ENCODE assay signal across 1 cellular context in the genomic region with DNA sequence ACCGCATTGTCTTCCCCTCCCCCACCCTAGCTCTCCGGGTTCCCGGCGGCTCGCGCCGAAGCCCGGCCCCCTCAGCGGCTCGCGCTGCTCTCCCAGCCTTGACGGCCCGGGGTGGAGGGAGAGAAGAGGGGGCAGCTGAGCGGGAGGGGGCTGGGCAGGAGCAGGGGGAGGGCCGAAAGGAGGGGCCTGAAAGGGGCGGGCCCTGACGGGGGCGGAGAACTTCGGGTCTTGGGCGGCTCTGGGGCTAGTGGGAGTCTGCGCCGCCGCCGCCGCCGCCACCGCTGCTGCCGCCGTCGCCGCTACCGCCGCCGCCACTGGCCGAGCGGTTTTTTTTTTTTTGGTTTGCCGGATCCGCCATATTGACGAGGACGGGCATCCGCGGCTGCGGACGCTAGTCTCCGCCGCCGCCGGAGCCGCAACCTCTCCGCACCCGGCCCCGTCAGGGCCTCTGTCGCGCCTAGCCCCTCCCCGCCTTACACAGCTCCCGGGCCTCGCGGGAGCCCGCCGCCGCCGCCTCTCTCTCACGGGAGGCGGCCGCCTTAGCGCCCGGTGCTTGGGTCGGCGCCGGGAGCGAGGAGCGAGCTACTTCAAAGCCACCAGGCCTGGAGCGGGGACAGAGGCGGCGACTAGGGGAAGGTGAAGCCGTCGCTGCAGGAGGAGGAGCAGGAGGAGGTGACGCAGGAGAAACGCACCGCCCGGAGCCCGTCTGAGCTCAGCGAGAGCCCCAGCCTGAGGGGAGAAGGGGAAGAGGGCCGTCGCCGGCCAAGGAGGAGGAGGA.
TF ChIP-seq lines count a peak whose summit lies in the region.

A gene with protein sequence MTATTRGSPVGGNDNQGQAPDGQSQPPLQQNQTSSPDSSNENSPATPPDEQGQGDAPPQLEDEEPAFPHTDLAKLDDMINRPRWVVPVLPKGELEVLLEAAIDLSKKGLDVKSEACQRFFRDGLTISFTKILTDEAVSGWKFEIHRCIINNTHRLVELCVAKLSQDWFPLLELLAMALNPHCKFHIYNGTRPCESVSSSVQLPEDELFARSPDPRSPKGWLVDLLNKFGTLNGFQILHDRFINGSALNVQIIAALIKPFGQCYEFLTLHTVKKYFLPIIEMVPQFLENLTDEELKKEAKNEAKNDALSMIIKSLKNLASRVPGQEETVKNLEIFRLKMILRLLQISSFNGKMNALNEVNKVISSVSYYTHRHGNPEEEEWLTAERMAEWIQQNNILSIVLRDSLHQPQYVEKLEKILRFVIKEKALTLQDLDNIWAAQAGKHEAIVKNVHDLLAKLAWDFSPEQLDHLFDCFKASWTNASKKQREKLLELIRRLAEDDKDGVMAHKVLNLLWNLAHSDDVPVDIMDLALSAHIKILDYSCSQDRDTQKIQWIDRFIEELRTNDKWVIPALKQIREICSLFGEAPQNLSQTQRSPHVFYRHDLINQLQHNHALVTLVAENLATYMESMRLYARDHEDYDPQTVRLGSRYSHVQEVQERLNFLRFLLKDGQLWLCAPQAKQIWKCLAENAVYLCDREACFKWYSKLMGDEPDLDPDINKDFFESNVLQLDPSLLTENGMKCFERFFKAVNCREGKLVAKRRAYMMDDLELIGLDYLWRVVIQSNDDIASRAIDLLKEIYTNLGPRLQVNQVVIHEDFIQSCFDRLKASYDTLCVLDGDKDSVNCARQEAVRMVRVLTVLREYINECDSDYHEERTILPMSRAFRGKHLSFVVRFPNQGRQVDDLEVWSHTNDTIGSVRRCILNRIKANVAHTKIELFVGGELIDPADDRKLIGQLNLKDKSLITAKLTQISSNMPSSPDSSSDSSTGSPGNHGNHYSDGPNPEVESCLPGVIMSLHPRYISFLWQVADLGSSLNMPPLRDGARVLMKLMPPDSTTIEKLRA (N-terminal part only) (plus strand): TSS at position 341 of the 778 bp plus-strand sequence. CDS start 38,184 bp downstream, outside the sequence.

TF ChIP-seq in HepG2, 621 proteins besides CTCF, POLR2A, EP300 and RAD21 (continued from another document and continues in another):
- TF ChIP-seq ATF1 (CRISPR knock-in tag; IDR thresholded peaks at IDR 0.05) (no peak), MIER2 (CRISPR knock-in tag; IDR thresholded peaks at IDR 0.05) (no peak), TBX3 (IDR thresholded peaks at IDR 0.05; ENCODE audit: borderline replicate concordance) (no peak), ZNF749 (CRISPR knock-in tag; IDR thresholded peaks at IDR 0.05; ENCODE audit: borderline replicate concordance) (no peak), ZBTB21 (CRISPR knock-in tag; IDR thresholded peaks at IDR 0.05) (no peak), GZF1 (CRISPR knock-in tag; IDR thresholded peaks at IDR 0.05) (no peak), ZNF562 (CRISPR knock-in tag; IDR thresholded peaks at IDR 0.05; ENCODE audit: borderline replicate concordance) (no peak), JUND (CRISPR knock-in tag; IDR thresholded peaks at IDR 0.05) (no peak), GTF3A (CRISPR knock-in tag; conservative IDR thresholded peaks at IDR 0.05) (no peak), PCBP2 (optimal IDR thresholded peaks at IDR 0.05; ENCODE audit: low read depth, low read length, poor library complexity, severe bottlenecking) (no peak), TCF7 (IDR thresholded peaks at IDR 0.05; ENCODE audit: low read depth) (no peak), GABPA (IDR thresholded peaks at IDR 0.05; ENCODE audit: low read depth, low read length) (no peak), GABPA (CRISPR knock-in tag; IDR thresholded peaks at IDR 0.05; ENCODE audit: low read depth) (no peak), ZNF331 (CRISPR knock-in tag; IDR thresholded peaks at IDR 0.05) (no peak), SP5 (CRISPR knock-in tag; IDR thresholded peaks at IDR 0.05; ENCODE audit: borderline replicate concordance, low read depth) (peak; percentile 10; the same call in 1 of the 2 replicates), GPN1 (CRISPR knock-in tag; IDR thresholded peaks at IDR 0.05; ENCODE audit: borderline replicate concordance) (no peak), ZNF24 (IDR thresholded peaks at IDR 0.05) (no peak), ZNF484 (CRISPR knock-in tag; IDR thresholded peaks at IDR 0.05; ENCODE audit: borderline replicate concordance, low read depth) (no peak), SETDB1 (CRISPR knock-in tag; IDR thresholded peaks at IDR 0.05; ENCODE audit: borderline replicate concordance) (no peak), ZNF678 (CRISPR knock-in tag; IDR thresholded peaks at IDR 0.05) (no peak), ZFX (CRISPR knock-in tag; IDR thresholded peaks at IDR 0.05; ENCODE audit: low read depth) (0 out of 2 replicates have a peak, but pooled peaks have one; percentile 15), ZNF430 (CRISPR knock-in tag; IDR thresholded peaks at IDR 0.05) (0 out of 2 replicates have a peak, but pooled peaks have one; percentile 40), JARID2 (CRISPR knock-in tag; IDR thresholded peaks at IDR 0.05; ENCODE audit: insufficient replicate concordance) (no peak), MAZ (IDR thresholded peaks at IDR 0.05; ENCODE audit: borderline replicate concordance, low read depth, low read length) (no peak; the same call in 1 of the 2 replicates), MAZ (CRISPR knock-in tag; IDR thresholded peaks at IDR 0.05; ENCODE audit: low read depth) (0 out of 2 replicates have a peak, but pooled peaks have one; percentile 1), MTF2 (CRISPR knock-in tag; IDR thresholded peaks at IDR 0.05; ENCODE audit: borderline replicate concordance) (no peak), KDM4B (CRISPR knock-in tag; IDR thresholded peaks at IDR 0.05) (no peak), XRCC5 (optimal IDR thresholded peaks at IDR 0.05; ENCODE audit: low read length) (no peak), SOX6 (IDR thresholded peaks at IDR 0.05) (no peak), SOX6 (CRISPR knock-in tag; IDR thresholded peaks at IDR 0.05) (no peak), SMARCE1 (IDR thresholded peaks at IDR 0.05; ENCODE audit: borderline replicate concordance) (no peak), SRSF1 (optimal IDR thresholded peaks at IDR 0.05; ENCODE audit: low read depth, low read length) (peak; percentile 10), BCL6 (CRISPR knock-in tag; IDR thresholded peaks at IDR 0.05) (no peak), CHD2 (IDR thresholded peaks at IDR 0.05; ENCODE audit: low read depth, low read length) (peak; percentile 89), BRCA1 (CRISPR knock-in tag; IDR thresholded peaks at IDR 0.05) (no peak), RBFOX2 (IDR thresholded peaks at IDR 0.05; ENCODE audit: low read depth, low read length) (peak; percentile 66; the same call in 1 of the 2 replicates), ZNF337 (CRISPR knock-in tag; IDR thresholded peaks at IDR 0.05; ENCODE audit: borderline replicate concordance, low read depth) (no peak), KLF12 (CRISPR knock-in tag; IDR thresholded peaks at IDR 0.05; ENCODE audit: borderline replicate concordance) (no peak), TP53 (CRISPR knock-in tag; conservative IDR thresholded peaks at IDR 0.05) (no peak)
- TF ChIP-seq, protein P1, sequence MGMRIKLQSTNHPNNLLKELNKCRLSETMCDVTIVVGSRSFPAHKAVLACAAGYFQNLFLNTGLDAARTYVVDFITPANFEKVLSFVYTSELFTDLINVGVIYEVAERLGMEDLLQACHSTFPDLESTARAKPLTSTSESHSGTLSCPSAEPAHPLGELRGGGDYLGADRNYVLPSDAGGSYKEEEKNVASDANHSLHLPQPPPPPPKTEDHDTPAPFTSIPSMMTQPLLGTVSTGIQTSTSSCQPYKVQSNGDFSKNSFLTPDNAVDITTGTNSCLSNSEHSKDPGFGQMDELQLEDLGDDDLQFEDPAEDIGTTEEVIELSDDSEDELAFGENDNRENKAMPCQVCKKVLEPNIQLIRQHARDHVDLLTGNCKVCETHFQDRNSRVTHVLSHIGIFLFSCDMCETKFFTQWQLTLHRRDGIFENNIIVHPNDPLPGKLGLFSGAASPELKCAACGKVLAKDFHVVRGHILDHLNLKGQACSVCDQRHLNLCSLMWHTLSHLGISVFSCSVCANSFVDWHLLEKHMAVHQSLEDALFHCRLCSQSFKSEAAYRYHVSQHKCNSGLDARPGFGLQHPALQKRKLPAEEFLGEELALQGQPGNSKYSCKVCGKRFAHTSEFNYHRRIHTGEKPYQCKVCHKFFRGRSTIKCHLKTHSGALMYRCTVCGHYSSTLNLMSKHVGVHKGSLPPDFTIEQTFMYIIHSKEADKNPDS (CRISPR knock-in tag; IDR thresholded peaks at IDR 0.05), result no peak
- TF ChIP-seq, protein P2, sequence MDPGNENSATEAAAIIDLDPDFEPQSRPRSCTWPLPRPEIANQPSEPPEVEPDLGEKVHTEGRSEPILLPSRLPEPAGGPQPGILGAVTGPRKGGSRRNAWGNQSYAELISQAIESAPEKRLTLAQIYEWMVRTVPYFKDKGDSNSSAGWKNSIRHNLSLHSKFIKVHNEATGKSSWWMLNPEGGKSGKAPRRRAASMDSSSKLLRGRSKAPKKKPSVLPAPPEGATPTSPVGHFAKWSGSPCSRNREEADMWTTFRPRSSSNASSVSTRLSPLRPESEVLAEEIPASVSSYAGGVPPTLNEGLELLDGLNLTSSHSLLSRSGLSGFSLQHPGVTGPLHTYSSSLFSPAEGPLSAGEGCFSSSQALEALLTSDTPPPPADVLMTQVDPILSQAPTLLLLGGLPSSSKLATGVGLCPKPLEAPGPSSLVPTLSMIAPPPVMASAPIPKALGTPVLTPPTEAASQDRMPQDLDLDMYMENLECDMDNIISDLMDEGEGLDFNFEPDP (CRISPR knock-in tag; conservative IDR thresholded peaks at IDR 0.05), result no peak
- TF ChIP-seq, protein P3, sequence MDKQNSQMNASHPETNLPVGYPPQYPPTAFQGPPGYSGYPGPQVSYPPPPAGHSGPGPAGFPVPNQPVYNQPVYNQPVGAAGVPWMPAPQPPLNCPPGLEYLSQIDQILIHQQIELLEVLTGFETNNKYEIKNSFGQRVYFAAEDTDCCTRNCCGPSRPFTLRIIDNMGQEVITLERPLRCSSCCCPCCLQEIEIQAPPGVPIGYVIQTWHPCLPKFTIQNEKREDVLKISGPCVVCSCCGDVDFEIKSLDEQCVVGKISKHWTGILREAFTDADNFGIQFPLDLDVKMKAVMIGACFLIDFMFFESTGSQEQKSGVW (CRISPR knock-in tag; IDR thresholded peaks at IDR 0.05; ENCODE audit: borderline replicate concordance), result no peak
- TF ChIP-seq, protein P4, sequence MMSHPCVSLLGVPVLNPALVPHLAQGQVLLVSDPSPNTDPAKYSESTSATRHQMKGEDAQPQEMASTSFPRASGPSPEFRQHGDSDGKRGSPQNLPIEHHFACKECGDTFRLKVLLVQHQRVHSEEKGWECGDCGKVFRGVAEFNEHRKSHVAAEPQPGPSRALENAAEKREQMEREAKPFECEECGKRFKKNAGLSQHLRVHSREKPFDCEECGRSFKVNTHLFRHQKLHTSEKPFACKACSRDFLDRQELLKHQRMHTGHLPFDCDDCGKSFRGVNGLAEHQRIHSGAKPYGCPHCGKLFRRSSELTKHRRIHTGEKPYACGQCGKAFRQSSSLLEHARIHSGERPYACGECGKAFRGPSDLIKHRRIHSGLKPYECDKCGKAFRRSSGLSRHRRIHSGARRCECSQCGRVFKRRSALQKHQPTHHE (CRISPR knock-in tag; IDR thresholded peaks at IDR 0.05; ENCODE audit: borderline replicate concordance), result no peak
- TF ChIP-seq, protein P5, sequence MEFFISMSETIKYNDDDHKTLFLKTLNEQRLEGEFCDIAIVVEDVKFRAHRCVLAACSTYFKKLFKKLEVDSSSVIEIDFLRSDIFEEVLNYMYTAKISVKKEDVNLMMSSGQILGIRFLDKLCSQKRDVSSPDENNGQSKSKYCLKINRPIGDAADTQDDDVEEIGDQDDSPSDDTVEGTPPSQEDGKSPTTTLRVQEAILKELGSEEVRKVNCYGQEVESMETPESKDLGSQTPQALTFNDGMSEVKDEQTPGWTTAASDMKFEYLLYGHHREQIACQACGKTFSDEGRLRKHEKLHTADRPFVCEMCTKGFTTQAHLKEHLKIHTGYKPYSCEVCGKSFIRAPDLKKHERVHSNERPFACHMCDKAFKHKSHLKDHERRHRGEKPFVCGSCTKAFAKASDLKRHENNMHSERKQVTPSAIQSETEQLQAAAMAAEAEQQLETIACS (CRISPR knock-in tag; IDR thresholded peaks at IDR 0.05), result no peak
- TF ChIP-seq, protein P6, sequence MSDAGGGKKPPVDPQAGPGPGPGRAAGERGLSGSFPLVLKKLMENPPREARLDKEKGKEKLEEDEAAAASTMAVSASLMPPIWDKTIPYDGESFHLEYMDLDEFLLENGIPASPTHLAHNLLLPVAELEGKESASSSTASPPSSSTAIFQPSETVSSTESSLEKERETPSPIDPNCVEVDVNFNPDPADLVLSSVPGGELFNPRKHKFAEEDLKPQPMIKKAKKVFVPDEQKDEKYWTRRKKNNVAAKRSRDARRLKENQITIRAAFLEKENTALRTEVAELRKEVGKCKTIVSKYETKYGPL (CRISPR knock-in tag; IDR thresholded peaks at IDR 0.05), result no peak
- TF ChIP-seq, protein P7, sequence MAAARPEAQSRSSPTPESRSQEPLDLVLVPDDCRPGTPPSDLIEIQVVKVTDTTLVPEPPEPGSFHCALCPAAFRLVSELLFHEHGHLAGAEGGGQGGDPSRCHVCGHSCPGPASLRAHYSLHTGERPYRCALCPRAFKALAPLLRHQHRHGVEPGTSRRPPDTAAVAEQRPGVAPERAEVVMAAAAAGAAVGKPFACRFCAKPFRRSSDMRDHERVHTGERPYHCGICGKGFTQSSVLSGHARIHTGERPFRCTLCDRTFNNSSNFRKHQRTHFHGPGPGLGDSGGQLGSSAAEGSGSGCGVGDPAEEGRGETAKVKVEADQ (CRISPR knock-in tag; IDR thresholded peaks at IDR 0.05; ENCODE audit: borderline replicate concordance), result 0 out of 2 replicates have a peak, but pooled peaks have one; percentile 0
- TF ChIP-seq, protein P8, sequence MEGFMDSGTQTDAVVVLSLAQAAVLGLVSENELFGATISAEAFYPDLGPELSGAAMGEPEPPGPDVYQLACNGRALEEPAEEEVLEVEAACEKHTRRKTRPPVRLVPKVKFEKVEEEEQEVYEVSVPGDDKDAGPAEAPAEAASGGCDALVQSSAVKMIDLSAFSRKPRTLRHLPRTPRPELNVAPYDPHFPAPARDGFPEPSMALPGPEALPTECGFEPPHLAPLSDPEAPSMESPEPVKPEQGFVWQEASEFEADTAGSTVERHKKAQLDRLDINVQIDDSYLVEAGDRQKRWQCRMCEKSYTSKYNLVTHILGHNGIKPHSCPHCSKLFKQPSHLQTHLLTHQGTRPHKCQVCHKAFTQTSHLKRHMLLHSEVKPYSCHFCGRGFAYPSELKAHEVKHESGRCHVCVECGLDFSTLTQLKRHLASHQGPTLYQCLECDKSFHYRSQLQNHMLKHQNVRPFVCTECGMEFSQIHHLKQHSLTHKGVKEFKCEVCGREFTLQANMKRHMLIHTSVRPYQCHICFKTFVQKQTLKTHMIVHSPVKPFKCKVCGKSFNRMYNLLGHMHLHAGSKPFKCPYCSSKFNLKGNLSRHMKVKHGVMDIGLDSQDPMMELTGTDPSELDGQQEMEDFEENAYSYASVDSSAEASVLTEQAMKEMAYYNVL (CRISPR knock-in tag; IDR thresholded peaks at IDR 0.05; ENCODE audit: borderline replicate concordance), result no peak
- TF ChIP-seq, protein P9, sequence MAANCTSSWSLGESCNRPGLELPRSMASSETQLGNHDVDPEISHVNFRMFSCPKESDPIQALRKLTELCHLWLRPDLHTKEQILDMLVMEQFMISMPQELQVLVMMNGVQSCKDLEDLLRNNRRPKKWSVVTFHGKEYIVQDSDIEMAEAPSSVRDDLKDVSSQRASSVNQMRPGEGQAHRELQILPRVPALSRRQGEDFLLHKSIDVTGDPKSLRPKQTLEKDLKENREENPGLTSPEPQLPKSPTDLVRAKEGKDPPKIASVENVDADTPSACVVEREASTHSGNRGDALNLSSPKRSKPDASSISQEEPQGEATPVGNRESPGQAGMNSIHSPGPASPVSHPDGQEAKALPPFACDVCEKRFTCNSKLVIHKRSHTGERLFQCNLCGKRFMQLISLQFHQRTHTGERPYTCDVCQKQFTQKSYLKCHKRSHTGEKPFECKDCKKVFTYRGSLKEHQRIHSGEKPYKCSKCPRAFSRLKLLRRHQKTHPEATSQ (CRISPR knock-in tag; IDR thresholded peaks at IDR 0.05; ENCODE audit: borderline replicate concordance), result no peak
